Comparison of ENCODE assay signal across 1 cellular context in genomic region chr4:118344801-118345200, GRCh38.
A peak's percentile ranks its signal among the peaks of the same experiment; 100 is the strongest.
TF ChIP-seq lines count a peak whose summit lies in the region.

No MANE protein-coding gene starts in this region.

TF ChIP-seq in HEK293, 187 proteins besides CTCF, POLR2A, EP300 and RAD21 (continued from another document and continues in another):
- TF ChIP-seq, protein P1, sequence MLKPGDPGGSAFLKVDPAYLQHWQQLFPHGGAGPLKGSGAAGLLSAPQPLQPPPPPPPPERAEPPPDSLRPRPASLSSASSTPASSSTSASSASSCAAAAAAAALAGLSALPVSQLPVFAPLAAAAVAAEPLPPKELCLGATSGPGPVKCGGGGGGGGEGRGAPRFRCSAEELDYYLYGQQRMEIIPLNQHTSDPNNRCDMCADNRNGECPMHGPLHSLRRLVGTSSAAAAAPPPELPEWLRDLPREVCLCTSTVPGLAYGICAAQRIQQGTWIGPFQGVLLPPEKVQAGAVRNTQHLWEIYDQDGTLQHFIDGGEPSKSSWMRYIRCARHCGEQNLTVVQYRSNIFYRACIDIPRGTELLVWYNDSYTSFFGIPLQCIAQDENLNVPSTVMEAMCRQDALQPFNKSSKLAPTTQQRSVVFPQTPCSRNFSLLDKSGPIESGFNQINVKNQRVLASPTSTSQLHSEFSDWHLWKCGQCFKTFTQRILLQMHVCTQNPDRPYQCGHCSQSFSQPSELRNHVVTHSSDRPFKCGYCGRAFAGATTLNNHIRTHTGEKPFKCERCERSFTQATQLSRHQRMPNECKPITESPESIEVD (tag by site-specific recombination; IDR thresholded peaks at IDR 0.05) = peak; percentile 77
- no peak for TF ChIP-seq ZNF580 (tag by site-specific recombination; IDR thresholded peaks at IDR 0.05)
- TF ChIP-seq ZNF155 (tag by site-specific recombination; IDR thresholded peaks at IDR 0.05) = no peak
- no peak for TF ChIP-seq ZNF335 (tag by site-specific recombination; conservative IDR thresholded peaks at IDR 0.05)
- no peak for TF ChIP-seq ZNF513 (tag by site-specific recombination; IDR thresholded peaks at IDR 0.05)
- TF ChIP-seq, protein P2, sequence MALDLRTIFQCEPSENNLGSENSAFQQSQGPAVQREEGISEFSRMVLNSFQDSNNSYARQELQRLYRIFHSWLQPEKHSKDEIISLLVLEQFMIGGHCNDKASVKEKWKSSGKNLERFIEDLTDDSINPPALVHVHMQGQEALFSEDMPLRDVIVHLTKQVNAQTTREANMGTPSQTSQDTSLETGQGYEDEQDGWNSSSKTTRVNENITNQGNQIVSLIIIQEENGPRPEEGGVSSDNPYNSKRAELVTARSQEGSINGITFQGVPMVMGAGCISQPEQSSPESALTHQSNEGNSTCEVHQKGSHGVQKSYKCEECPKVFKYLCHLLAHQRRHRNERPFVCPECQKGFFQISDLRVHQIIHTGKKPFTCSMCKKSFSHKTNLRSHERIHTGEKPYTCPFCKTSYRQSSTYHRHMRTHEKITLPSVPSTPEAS (tag by site-specific recombination; IDR thresholded peaks at IDR 0.05) = no peak
- no peak for TF ChIP-seq ZNF138 (tag by site-specific recombination; IDR thresholded peaks at IDR 0.05; ENCODE audit: borderline replicate concordance)
- no peak for TF ChIP-seq ZNF423 (tag by site-specific recombination; IDR thresholded peaks at IDR 0.05)
- TF ChIP-seq OSR2 (tag by site-specific recombination; IDR thresholded peaks at IDR 0.05) = peak; percentile 83
- TF ChIP-seq ZNF274 (IDR thresholded peaks at IDR 0.05; ENCODE audit: low read length) = no peak
- no peak for TF ChIP-seq ZNF274 (tag by site-specific recombination; IDR thresholded peaks at IDR 0.05; ENCODE audit: borderline replicate concordance)
- TF ChIP-seq ZNF791 (tag by site-specific recombination; IDR thresholded peaks at IDR 0.05) = no peak
- TF ChIP-seq KLF8 (tag by site-specific recombination; IDR thresholded peaks at IDR 0.05) = no peak
- TF ChIP-seq, protein P3, sequence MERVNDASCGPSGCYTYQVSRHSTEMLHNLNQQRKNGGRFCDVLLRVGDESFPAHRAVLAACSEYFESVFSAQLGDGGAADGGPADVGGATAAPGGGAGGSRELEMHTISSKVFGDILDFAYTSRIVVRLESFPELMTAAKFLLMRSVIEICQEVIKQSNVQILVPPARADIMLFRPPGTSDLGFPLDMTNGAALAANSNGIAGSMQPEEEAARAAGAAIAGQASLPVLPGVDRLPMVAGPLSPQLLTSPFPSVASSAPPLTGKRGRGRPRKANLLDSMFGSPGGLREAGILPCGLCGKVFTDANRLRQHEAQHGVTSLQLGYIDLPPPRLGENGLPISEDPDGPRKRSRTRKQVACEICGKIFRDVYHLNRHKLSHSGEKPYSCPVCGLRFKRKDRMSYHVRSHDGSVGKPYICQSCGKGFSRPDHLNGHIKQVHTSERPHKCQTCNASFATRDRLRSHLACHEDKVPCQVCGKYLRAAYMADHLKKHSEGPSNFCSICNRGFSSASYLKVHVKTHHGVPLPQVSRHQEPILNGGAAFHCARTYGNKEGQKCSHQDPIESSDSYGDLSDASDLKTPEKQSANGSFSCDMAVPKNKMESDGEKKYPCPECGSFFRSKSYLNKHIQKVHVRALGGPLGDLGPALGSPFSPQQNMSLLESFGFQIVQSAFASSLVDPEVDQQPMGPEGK (tag by site-specific recombination; IDR thresholded peaks at IDR 0.05) = no peak
- no peak for TF ChIP-seq ZNF473 (tag by site-specific recombination; IDR thresholded peaks at IDR 0.05)
- TF ChIP-seq ZNF560 (tag by site-specific recombination; IDR thresholded peaks at IDR 0.05; ENCODE audit: borderline replicate concordance) = no peak
- no peak for TF ChIP-seq ZNF302 (tag by site-specific recombination; IDR thresholded peaks at IDR 0.05; ENCODE audit: low read depth)
- no peak for TF ChIP-seq BCL11B (tag by site-specific recombination; IDR thresholded peaks at IDR 0.05; ENCODE audit: low read depth)
- no peak for TF ChIP-seq ZNF324 (tag by site-specific recombination; IDR thresholded peaks at IDR 0.05)
- TF ChIP-seq FEZF1 (tag by site-specific recombination; IDR thresholded peaks at IDR 0.05) = peak; percentile 64; the same call in 1 of the 2 replicates
- TF ChIP-seq, protein P4, sequence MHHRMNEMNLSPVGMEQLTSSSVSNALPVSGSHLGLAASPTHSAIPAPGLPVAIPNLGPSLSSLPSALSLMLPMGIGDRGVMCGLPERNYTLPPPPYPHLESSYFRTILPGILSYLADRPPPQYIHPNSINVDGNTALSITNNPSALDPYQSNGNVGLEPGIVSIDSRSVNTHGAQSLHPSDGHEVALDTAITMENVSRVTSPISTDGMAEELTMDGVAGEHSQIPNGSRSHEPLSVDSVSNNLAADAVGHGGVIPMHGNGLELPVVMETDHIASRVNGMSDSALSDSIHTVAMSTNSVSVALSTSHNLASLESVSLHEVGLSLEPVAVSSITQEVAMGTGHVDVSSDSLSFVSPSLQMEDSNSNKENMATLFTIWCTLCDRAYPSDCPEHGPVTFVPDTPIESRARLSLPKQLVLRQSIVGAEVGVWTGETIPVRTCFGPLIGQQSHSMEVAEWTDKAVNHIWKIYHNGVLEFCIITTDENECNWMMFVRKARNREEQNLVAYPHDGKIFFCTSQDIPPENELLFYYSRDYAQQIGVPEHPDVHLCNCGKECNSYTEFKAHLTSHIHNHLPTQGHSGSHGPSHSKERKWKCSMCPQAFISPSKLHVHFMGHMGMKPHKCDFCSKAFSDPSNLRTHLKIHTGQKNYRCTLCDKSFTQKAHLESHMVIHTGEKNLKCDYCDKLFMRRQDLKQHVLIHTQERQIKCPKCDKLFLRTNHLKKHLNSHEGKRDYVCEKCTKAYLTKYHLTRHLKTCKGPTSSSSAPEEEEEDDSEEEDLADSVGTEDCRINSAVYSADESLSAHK (tag by site-specific recombination; IDR thresholded peaks at IDR 0.05) = 0 out of 2 replicates have a peak, but pooled peaks have one; percentile 20
- TF ChIP-seq ZNF214 (tag by site-specific recombination; IDR thresholded peaks at IDR 0.05; ENCODE audit: borderline replicate concordance) = no peak
- no peak for TF ChIP-seq ATF2 (tag by site-specific recombination; IDR thresholded peaks at IDR 0.05; ENCODE audit: low read depth)
- TF ChIP-seq ZSCAN5A (tag by site-specific recombination; IDR thresholded peaks at IDR 0.05) = no peak
- TF ChIP-seq ZSCAN16 (tag by site-specific recombination; IDR thresholded peaks at IDR 0.05) = no peak
- no peak for TF ChIP-seq GLI2 (tag by site-specific recombination; IDR thresholded peaks at IDR 0.05; ENCODE audit: borderline replicate concordance, low read depth)
- TF ChIP-seq ZNF658 (tag by site-specific recombination; IDR thresholded peaks at IDR 0.05) = no peak
- TF ChIP-seq ZFP69B (tag by site-specific recombination; IDR thresholded peaks at IDR 0.05) = no peak
- no peak for TF ChIP-seq ZNF654 (tag by site-specific recombination; IDR thresholded peaks at IDR 0.05; ENCODE audit: low read depth)
- TF ChIP-seq ZNF416 (tag by site-specific recombination; IDR thresholded peaks at IDR 0.05) = no peak
- no peak for TF ChIP-seq ZNF792 (tag by site-specific recombination; IDR thresholded peaks at IDR 0.05)
- no peak for TF ChIP-seq ZNF169 (tag by site-specific recombination; IDR thresholded peaks at IDR 0.05)
- no peak for TF ChIP-seq ZNF776 (tag by site-specific recombination; IDR thresholded peaks at IDR 0.05; ENCODE audit: borderline replicate concordance)
- peak; percentile 63; the same call in 1 of the 2 replicates for TF ChIP-seq ZNF843 (tag by site-specific recombination; IDR thresholded peaks at IDR 0.05)
- TF ChIP-seq TRIM28 (IDR thresholded peaks at IDR 0.05; ENCODE audit: borderline replicate concordance, low read length) = no peak
- no peak for TF ChIP-seq REPIN1 (tag by site-specific recombination; IDR thresholded peaks at IDR 0.05; ENCODE audit: low read depth)
- TF ChIP-seq ZNF571 (tag by site-specific recombination; IDR thresholded peaks at IDR 0.05) = no peak
- no peak for TF ChIP-seq HOXD13 (CRISPR knock-in tag; IDR thresholded peaks at IDR 0.05; ENCODE audit: borderline replicate concordance)
- no peak for TF ChIP-seq KLF16 (tag by site-specific recombination; IDR thresholded peaks at IDR 0.05)
- no peak for TF ChIP-seq ZBTB1 (tag by site-specific recombination; IDR thresholded peaks at IDR 0.05)
- no peak for TF ChIP-seq ZNF19 (tag by site-specific recombination; IDR thresholded peaks at IDR 0.05; ENCODE audit: low read depth)
- no peak for TF ChIP-seq ZNF202 (tag by site-specific recombination; IDR thresholded peaks at IDR 0.05; ENCODE audit: borderline replicate concordance)
- TF ChIP-seq IKZF3 (tag by site-specific recombination; IDR thresholded peaks at IDR 0.05) = 0 out of 2 replicates have a peak, but pooled peaks have one; percentile 35
- TF ChIP-seq ZNF555 (tag by site-specific recombination; conservative IDR thresholded peaks at IDR 0.05) = no peak
- no peak for TF ChIP-seq ZNF544 (tag by site-specific recombination; IDR thresholded peaks at IDR 0.05)
- no peak for TF ChIP-seq ZNF391 (tag by site-specific recombination; IDR thresholded peaks at IDR 0.05; ENCODE audit: borderline replicate concordance, low read depth)
- TF ChIP-seq ZNF239 (tag by site-specific recombination; IDR thresholded peaks at IDR 0.05) = no peak
- TF ChIP-seq ZNF830 (tag by site-specific recombination; IDR thresholded peaks at IDR 0.05; ENCODE audit: low read depth) = no peak
- no peak for TF ChIP-seq KLF7 (tag by site-specific recombination; IDR thresholded peaks at IDR 0.05; ENCODE audit: borderline replicate concordance)
- TF ChIP-seq ZNF114 (tag by site-specific recombination; IDR thresholded peaks at IDR 0.05) = no peak
- TF ChIP-seq ZIC2 (tag by site-specific recombination; IDR thresholded peaks at IDR 0.05) = no peak
- TF ChIP-seq, protein P5, sequence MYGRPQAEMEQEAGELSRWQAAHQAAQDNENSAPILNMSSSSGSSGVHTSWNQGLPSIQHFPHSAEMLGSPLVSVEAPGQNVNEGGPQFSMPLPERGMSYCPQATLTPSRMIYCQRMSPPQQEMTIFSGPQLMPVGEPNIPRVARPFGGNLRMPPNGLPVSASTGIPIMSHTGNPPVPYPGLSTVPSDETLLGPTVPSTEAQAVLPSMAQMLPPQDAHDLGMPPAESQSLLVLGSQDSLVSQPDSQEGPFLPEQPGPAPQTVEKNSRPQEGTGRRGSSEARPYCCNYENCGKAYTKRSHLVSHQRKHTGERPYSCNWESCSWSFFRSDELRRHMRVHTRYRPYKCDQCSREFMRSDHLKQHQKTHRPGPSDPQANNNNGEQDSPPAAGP (tag by site-specific recombination; IDR thresholded peaks at IDR 0.05) = no peak
- TF ChIP-seq ZNF645 (tag by site-specific recombination; IDR thresholded peaks at IDR 0.05) = no peak
- no peak for TF ChIP-seq ZNF10 (tag by site-specific recombination; IDR thresholded peaks at IDR 0.05)
- no peak for TF ChIP-seq ZNF433 (tag by site-specific recombination; IDR thresholded peaks at IDR 0.05; ENCODE audit: low read depth)
- TF ChIP-seq ZNF341 (tag by site-specific recombination; IDR thresholded peaks at IDR 0.05; ENCODE audit: low read depth) = no peak
- TF ChIP-seq ZNF366 (tag by site-specific recombination; conservative IDR thresholded peaks at IDR 0.05) = no peak
- TF ChIP-seq ZNF600 (tag by site-specific recombination; IDR thresholded peaks at IDR 0.05) = no peak
- no peak for TF ChIP-seq ZNF248 (tag by site-specific recombination; IDR thresholded peaks at IDR 0.05)
- TF ChIP-seq ZNF514 (tag by site-specific recombination; IDR thresholded peaks at IDR 0.05) = no peak
- no peak for TF ChIP-seq ZEB2 (tag by site-specific recombination; IDR thresholded peaks at IDR 0.05)
- 0 out of 2 replicates have a peak, but pooled peaks have one; percentile 48 for TF ChIP-seq ZNF561 (tag by site-specific recombination; IDR thresholded peaks at IDR 0.05; ENCODE audit: borderline replicate concordance)
